Comparison of ENCODE assay signal across 13 cellular contexts in the genomic region with DNA sequence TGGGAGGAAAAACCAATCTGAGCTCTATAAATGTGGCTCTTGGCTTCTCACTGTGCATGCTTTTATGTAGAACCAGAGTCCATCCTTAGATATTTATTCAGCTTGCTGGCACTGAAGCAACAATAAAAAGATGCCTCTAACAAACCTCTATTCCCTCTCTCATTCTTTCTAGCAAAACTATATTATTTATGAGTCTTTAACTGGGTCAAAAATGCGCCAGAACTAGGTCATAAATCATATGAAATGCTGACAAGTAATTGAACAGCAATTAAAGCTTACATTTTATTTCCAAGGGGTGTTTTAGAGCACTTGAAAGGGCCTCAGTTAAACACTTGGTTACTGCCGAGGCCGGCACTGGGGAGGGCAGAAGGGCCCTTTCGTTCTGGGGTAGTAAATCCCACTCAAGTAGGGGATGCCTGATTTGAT. TPM values are rescaled to one million over a fixed set of nuclear protein-coding genes. Genes with fewer than 3 reads are reported as not detected.
DNase-seq lines count a peak whose midpoint lies in the region; TF ChIP-seq lines count a peak whose summit lies in the region.
"Had no signal": no experiment of that assay in that cellular context is flagged by ENCODE, and none has a peak within 500 bp of the region (broad histone marks: within the 10 kb centered on the region; RNA-seq: fewer than 3 reads in every experiment).

No MANE protein-coding gene starts in this region.

- CTCF ChIA-PET in AG04450 (lab: Charles Lee) = interaction anchor here (0.6 to 2.0 kb wide), 8 partner anchors 14 to 435 kb away, joined by 3 to 12 read pairs (median 4); a partner anchor contains a TSS
- CTCF ChIA-PET in PC-9 (lab: Charles Lee) = interaction anchor here (0.6 to 1.7 kb wide), 2 partner anchors 70 to 205 kb away, joined by 3 to 9 read pairs; no protein-coding TSS in a partner anchor

- H2AFZ ChIP-seq in PC-9 = no peak overlapping the region

- no peaks in the 10 kb centered on the region for H3K9me3 Mint-ChIP-seq in neural crest cell
- H3K9me3 Mint-ChIP-seq: activated T-cell treated with anti-CD3 and anti-CD28 coated beads, Interleukin-2, amount 50 U/mL, for 24 hours had no signal

- H3F3A ChIP-seq in PC-9 (ENCODE audit: insufficient read depth, low read depth) = peaks cover 72% of the 10 kb centered on the region

- peaks cover 17% of the 10 kb centered on the region for H3K4me1 Mint-ChIP-seq in neural crest cell

- H3K4me1 ChIP-seq in PC-9 (replicated peaks; ENCODE audit: insufficient read depth) (peaks cover 28% of the 10 kb centered on the region), esophagus squamous epithelium (peaks cover 28 to 74% (median 42%) of the 10 kb centered on the region in 3 donors)

- no TSS peak for BruUV-seq in PC-9 (replicated peaks; lab: Mats Ljungman, UMichigan)

- DNase-seq in AG04450 (ENCODE audit: low read depth, low spot score) (no peak), PC-9 (no peak), esophagus squamous epithelium (lab: John Stamatoyannopoulos, UW) (no peak), neural crest cell (ENCODE audit: low read depth, low spot score) (no peak), SKM-1 treated with dmso at 0.1 percent for 144 hours (lab: John Stamatoyannopoulos, UW; ENCODE audit: unreplicated experiment) (no peak), ecto neural progenitor cell (ENCODE audit: low spot score) (no peak), AG08396 (ENCODE audit: low spot score) (no peak)
- no peak for DNase-seq in stimulated activated CD4-positive, alpha-beta T cell treated with anti-CD3 and anti-CD28 coated beads, Interleukin-15, amount 100 ng/mL, for 24 hours
- DNase-seq: activated T-cell treated with anti-CD3 and anti-CD28 coated beads, Interleukin-2, amount 50 U/mL, for 24 hours; amniotic stem cell; effector CD8-positive, alpha-beta T cell; nucleus accumbens; stimulated activated CD4-positive, alpha-beta T cell treated with anti-CD3 and anti-CD28 coated beads, Interleukin-12 subunit alpha, Interleukin-12 subunit beta, amount 100 ng/mL, for 4 hours had no signal

- peaks cover 96% of the 10 kb centered on the region for H3K27me3 Mint-ChIP-seq in neural crest cell (ENCODE audit: low read depth)

- POLR2A ChIA-PET in AG04450 (lab: Yijun Ruan, JAX) (interaction anchor here (2.1 to 5.2 kb wide), 2 partner anchors 19 to 24 kb away, joined by 5 to 42 read pairs; a partner anchor contains a TSS), PC-9 (lab: Charles Lee; ENCODE audit: unreplicated experiment) (interaction anchor here (0.6 to 0.8 kb wide), 2 partner anchors 259 to 667 kb away, joined by 3 to 5 read pairs; no protein-coding TSS in a partner anchor)

- H3K4me3 Mint-ChIP-seq in neural crest cell = peak overlapping the region; percentile 87
- H3K4me3 Mint-ChIP-seq: activated T-cell treated with anti-CD3 and anti-CD28 coated beads, Interleukin-2, amount 50 U/mL, for 24 hours had no signal

- H4K20me1 ChIP-seq in PC-9 (ENCODE audit: insufficient read depth) = no peaks in the 10 kb centered on the region

- WGBS in esophagus squamous epithelium, 2 donors = 7 to 20% methylated on average over 4 of the region's 4 CpGs

- H3K4me3 ChIP-seq in AG04450 (ENCODE audit: low read depth, low read length) (peak overlapping the region; percentile 84), PC-9 (peak overlapping the region; percentile 90), esophagus squamous epithelium (peak overlapping the region; percentile 70 to 91 (median 78))

- H3K36me3 Mint-ChIP-seq in neural crest cell (ENCODE audit: low read depth) = no peaks in the 10 kb centered on the region

- H3K27me3 ChIP-seq in AG04450 (ENCODE audit: control insufficient read depth, insufficient read depth, low read length) (no peaks in the 10 kb centered on the region), PC-9 (ENCODE audit: insufficient read depth, low read depth) (no peaks in the 10 kb centered on the region), esophagus squamous epithelium (no peaks in the 10 kb centered on the region)

- no peak for TF ChIP-seq CTCF in AG04450 (IDR thresholded peaks at IDR 0.05; ENCODE audit: low read depth, low read length)
- no peak for TF ChIP-seq CTCF in PC-9 (conservative IDR thresholded peaks at IDR 0.05)
- TF ChIP-seq CTCF in esophagus squamous epithelium (IDR thresholded peaks at IDR 0.05) = no peak
- no peak for TF ChIP-seq CTCF in neural crest cell (conservative IDR thresholded peaks at IDR 0.05)

- TF ChIP-seq POLR2A in esophagus squamous epithelium (IDR thresholded peaks at IDR 0.05) = no peak

- peak overlapping the region; percentile 98 for H3K27ac ChIP-seq in AG04450 (ENCODE audit: low read depth, low read length)
- H3K27ac ChIP-seq in PC-9 = peak overlapping the region; percentile 95
- peak overlapping the region; percentile 96 to 99 (median 99) for H3K27ac ChIP-seq in esophagus squamous epithelium

- intact Hi-C loops in PC-9 (cut with micrococcal nuclease; ENCODE audit: unreplicated experiment) = loop anchor here (10.0 kb wide), 1 partner anchor 628 kb away; a partner anchor contains a TSS
- intact Hi-C loops in esophagus squamous epithelium (cut with DNase I) = no loop called here

- H3K27ac Mint-ChIP-seq in neural crest cell (ENCODE audit: unreplicated experiment) = no peak overlapping the region
- H3K27ac Mint-ChIP-seq: activated T-cell treated with anti-CD3 and anti-CD28 coated beads, Interleukin-2, amount 50 U/mL, for 24 hours had no signal

- peak overlapping the region; percentile 98 for H3K4me2 ChIP-seq in PC-9

- H3K9me3 ChIP-seq in AG04450 (ENCODE audit: control insufficient read depth, insufficient read depth, low read length) (no peaks in the 10 kb centered on the region), PC-9 (ENCODE audit: insufficient read depth, low read depth) (no peaks in the 10 kb centered on the region), esophagus squamous epithelium (no peaks in the 10 kb centered on the region)

- H3K79me2 ChIP-seq in PC-9 (ENCODE audit: low read depth) = peaks cover 69% of the 10 kb centered on the region

- H3K36me3 ChIP-seq in PC-9 (ENCODE audit: low read depth) = peaks cover 37% of the 10 kb centered on the region
- no peaks in the 10 kb centered on the region for H3K36me3 ChIP-seq in esophagus squamous epithelium

- H3K9me2 ChIP-seq in PC-9 (ENCODE audit: insufficient read depth) = no peaks in the 10 kb centered on the region

RNA-seq across cellular contexts. Expression of a gene that starts 14.0 kb away (rescaled TPM):
- polyA plus RNA-seq in AG04450 (2011; rRNA removed) = 5.4 and 5.8 TPM in 2 replicates
- polyA minus RNA-seq in AG04450 (2011; rRNA and poly(A)+ RNA removed) = 3.6 and 4.2 TPM in 2 replicates
- total RNA-seq in PC-9 (2021) (not detected in 2 replicates), esophagus squamous epithelium (1 to 10 TPM; 2.9 to 6.7 (median 4.1) TPM), neural crest cell (0.68 and 0.96 TPM in 2 replicates)

RNA-seq across cellular contexts. Expression of a gene that starts 14.1 kb away (rescaled TPM):
- 3.1 and 4.1 TPM in 2 replicates for polyA plus RNA-seq in AG04450 (2011; rRNA removed)
- 2.4 and 3.0 TPM in 2 replicates for polyA minus RNA-seq in AG04450 (2011; rRNA and poly(A)+ RNA removed)
- total RNA-seq in PC-9 (2021) (6.1 and 6.5 TPM in 2 replicates), esophagus squamous epithelium (1 to 10 TPM in 3 of 4 donors, under 1 TPM in 1; 0.27 to 3.6 (median 1.5) TPM), neural crest cell (41.2 and 41.6 TPM in 2 replicates)

RNA-seq across cellular contexts. Expression of a gene that starts 20.7 kb away (rescaled TPM):
- 2.6 and 2.9 TPM in 2 replicates for polyA plus RNA-seq in AG04450 (2011; rRNA removed)
- polyA minus RNA-seq in AG04450 (2011; rRNA and poly(A)+ RNA removed) = 1.7 and 2.2 TPM in 2 replicates
- total RNA-seq in PC-9 (2021) (2.0 and 2.2 TPM in 2 replicates), esophagus squamous epithelium (1 to 10 TPM; 1.6 to 2.5 (median 2.2) TPM), neural crest cell (3.5 and 3.6 TPM in 2 replicates)

RNA-seq across cellular contexts. Expression of a gene that starts 26.9 kb away (rescaled TPM):
- 48.3 and 51.0 TPM in 2 replicates for polyA plus RNA-seq in AG04450 (2011; rRNA removed)
- 37.7 and 49.7 TPM in 2 replicates for polyA minus RNA-seq in AG04450 (2011; rRNA and poly(A)+ RNA removed)
- total RNA-seq in PC-9 (2021) (0.63 and 1.0 TPM in 2 replicates), esophagus squamous epithelium (1 to 10 TPM; 3.6 to 8.2 (median 6.8) TPM), neural crest cell (3.2 and 4.3 TPM in 2 replicates)

RNA-seq across cellular contexts. Expression of a gene that starts 31.0 kb away (rescaled TPM):
- polyA plus RNA-seq in AG04450 (2011; rRNA removed) = 1.2 and 1.3 TPM in 2 replicates
- polyA minus RNA-seq in AG04450 (2011; rRNA and poly(A)+ RNA removed) = 0.91 and 2.1 TPM in 2 replicates
- total RNA-seq in PC-9 (2021) (0.65 and 1.2 TPM in 2 replicates), esophagus squamous epithelium (1 to 10 TPM in 1 of 4 donors, under 1 TPM in 1, not detected in 2; 0.26 to 1.3 TPM), neural crest cell (1.6 and 2.0 TPM in 2 replicates)
